ENCODE assay signal across 11 cellular contexts in the genomic region with DNA sequence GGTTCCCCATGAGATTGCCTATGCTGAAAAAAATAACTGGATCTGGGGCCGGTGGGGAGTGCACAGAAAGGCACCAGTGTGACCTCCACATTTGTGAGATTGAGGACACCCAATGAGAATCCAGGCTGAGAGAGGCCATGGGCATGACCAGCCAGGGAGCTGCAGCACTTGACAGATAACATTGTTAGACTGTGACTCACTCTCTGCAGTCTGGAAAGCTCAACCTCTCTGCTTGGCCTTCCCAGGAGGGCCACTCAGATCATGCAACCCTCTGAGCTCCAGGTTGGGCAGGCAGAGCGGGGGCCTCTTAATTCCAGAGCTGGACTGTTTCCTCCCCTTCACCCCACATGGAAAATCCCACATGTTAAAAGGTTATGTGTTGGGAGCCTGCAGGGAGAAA. TPM values are rescaled to one million over a fixed set of nuclear protein-coding genes. Genes with fewer than 3 reads are reported as not detected.
DNase-seq lines count a peak whose midpoint lies in the region; ATAC-seq and TF ChIP-seq lines count a peak whose summit lies in the region.
"Had no signal": no experiment of that assay in that cellular context is flagged by ENCODE, and none has a peak within 500 bp of the region (broad histone marks: within the 10 kb centered on the region; RNA-seq: fewer than 3 reads in every experiment).

No MANE protein-coding gene starts in this region.

- H4K20me1 ChIP-seq in IMR-90 (ENCODE audit: insufficient read depth, low read length) = no peaks in the 10 kb centered on the region

- peaks cover 9% of the 10 kb centered on the region for H3K4me1 ChIP-seq in IMR-90 (ENCODE audit: control insufficient read depth, insufficient read depth, low read length)
- H3K4me1 ChIP-seq in gastrocnemius medialis = no peaks in the 10 kb centered on the region

- H3K14ac ChIP-seq in IMR-90 (replicated peaks; ENCODE audit: low read depth, low read length) = no peak overlapping the region

- dilution Hi-C loops in IMR-90 (cut with HindIII; ENCODE audit: low sequenced_read_pairs, unreplicated experiment) = no loop called here

- no peaks in the 10 kb centered on the region for H3K9me3 ChIP-seq in IMR-90 (ENCODE audit: control insufficient read depth, insufficient read depth, low read length)
- no peaks in the 10 kb centered on the region for H3K9me3 ChIP-seq in gastrocnemius medialis

- no peak overlapping the region for H2AK9ac ChIP-seq in IMR-90 (replicated peaks; ENCODE audit: low read depth, low read length, poor library complexity)

- peak overlapping the region; percentile 19 for H3K4me2 ChIP-seq in IMR-90 (ENCODE audit: low read depth, low read length)

- no peak overlapping the region for H4K5ac ChIP-seq in IMR-90 (ENCODE audit: low read depth, low read length)

- H3K18ac ChIP-seq in IMR-90 (ENCODE audit: low read depth, low read length) = peak overlapping the region; percentile 29; the same call in 1 of the 2 replicates

- no peaks in the 10 kb centered on the region for H3K36me3 ChIP-seq in IMR-90 (ENCODE audit: control insufficient read depth, insufficient read depth, low read length)
- H3K36me3 ChIP-seq in gastrocnemius medialis = no peaks in the 10 kb centered on the region

- peak overlapping the region; percentile 49 for H2BK5ac ChIP-seq in IMR-90 (ENCODE audit: low read depth, low read length, poor library complexity, severe bottlenecking)

- CTCF ChIA-PET in AG04449 (lab: Yijun Ruan, JAX) (interaction anchor here (0.7 to 1.9 kb wide), 7 partner anchors 10 to 54 kb away, joined by 3 to 10 read pairs (median 4); no protein-coding TSS in a partner anchor), IMR-90 (lab: Yijun Ruan, JAX) (interaction anchor here (0.6 to 1.1 kb wide), 2 partner anchors 41 to 64 kb away, joined by 3 to 4 read pairs; no protein-coding TSS in a partner anchor)

- H3K79me1 ChIP-seq in IMR-90 (ENCODE audit: low read depth in 1 of 2, low read length in 2 of 2) = no peaks in the 10 kb centered on the region

- 0 out of 3 replicates have a peak overlapping the region, but pooled peaks have one; percentile 13 for H2BK15ac ChIP-seq in IMR-90 (ENCODE audit: low read depth, low read length)

- H3K9ac ChIP-seq in IMR-90 (ENCODE audit: low read depth, low read length) = no peak overlapping the region

- H2BK120ac ChIP-seq in IMR-90 (ENCODE audit: low read depth, low read length) = peak overlapping the region; percentile 77

- H3K4ac ChIP-seq in IMR-90 (ENCODE audit: low read depth, low read length) = peak overlapping the region; percentile 62

- DNase-seq in AG04449 (ENCODE audit: low read depth, low spot score) (peak; percentile 86), IMR-90 (peak; percentile 91), cardiac fibroblast (ENCODE audit: low read depth in 2 of 2) (peak; percentile 92), kidney tubule cell (ENCODE audit: low spot score) (peak; percentile 94), NCI-H2029 (lab: John Stamatoyannopoulos, UW) (no peak), Kasumi-1 (lab: John Stamatoyannopoulos, UW) (no peak), gastrocnemius medialis (no peak)
- DNase-seq: activated T-cell treated with anti-CD3 and anti-CD28 coated beads, Interleukin-2, amount 50 U/mL, for 1 hour; left colon; NCI-H1105 treated with DMSO at 0.1 percent for 48 hours had no signal

- 0 out of 2 replicates have a peak overlapping the region, but pooled peaks have one; percentile 64 for H4K91ac ChIP-seq in IMR-90 (ENCODE audit: insufficient read depth, low read depth, low read length)

- H3K27me3 ChIP-seq in IMR-90 (ENCODE audit: control insufficient read depth, insufficient read depth, low read length) = no peaks in the 10 kb centered on the region
- peaks cover 0 to 1% (median 0%) of the 10 kb centered on the region in 3 donors for H3K27me3 ChIP-seq in gastrocnemius medialis

- no peak overlapping the region for H2AK5ac ChIP-seq in IMR-90 (ENCODE audit: low read depth, low read length)

- ATAC-seq in IMR-90 (ENCODE audit: low read depth) (peak; percentile 100), HG02852 (IDR thresholded peaks at IDR 0.05; ENCODE audit: unreplicated experiment) (no peak), gastrocnemius medialis (no peak)
- ATAC-seq: left colon had no signal

- H3K9me1 ChIP-seq in IMR-90 (ENCODE audit: insufficient read depth, low read length) = peaks cover 18% of the 10 kb centered on the region

- TF ChIP-seq POLR2A in IMR-90 (IDR thresholded peaks at IDR 0.05; ENCODE audit: low read depth, low read length) = no peak
- no peak for TF ChIP-seq POLR2A in gastrocnemius medialis (IDR thresholded peaks at IDR 0.05)

- BruUV-seq in IMR-90 (replicated peaks; lab: Mats Ljungman, UMichigan) = no TSS peak

- H3K4me3 ChIP-seq in AG04449 (ENCODE audit: low read depth, low read length) (no peak overlapping the region), IMR-90 (ENCODE audit: insufficient read depth, low read depth, low read length) (no peak overlapping the region), cardiac fibroblast (replicated peaks in 1 of 2; ENCODE audit: low read depth in 2 of 2, low read length in 2 of 2) (no peak overlapping the region), gastrocnemius medialis (no peak overlapping the region)

- H3K27ac ChIP-seq in IMR-90 (ENCODE audit: insufficient read depth, low read length) (peak overlapping the region; percentile 38), gastrocnemius medialis (no peak overlapping the region)

- POLR2A ChIA-PET in AG04449 (lab: Yijun Ruan, JAX) = interaction anchor here (0.6 to 1.5 kb wide), 8 partner anchors 12 to 434 kb away, joined by 3 to 8 read pairs (median 4); no protein-coding TSS in a partner anchor
- POLR2A ChIA-PET in IMR-90 (lab: Charles Lee; ENCODE audit: unreplicated experiment) = no interaction called here

- H2AFZ ChIP-seq in IMR-90 (replicated peaks; ENCODE audit: low read length, poor library complexity) = peak overlapping the region; percentile 2

- peak overlapping the region; percentile 75; the same call in 1 of the 2 replicates for H2BK20ac ChIP-seq in IMR-90 (ENCODE audit: low read depth, low read length)

- TF ChIP-seq CTCF in AG04449 (IDR thresholded peaks at IDR 0.05; ENCODE audit: insufficient read depth, low read length, missing control alignments) = no peak
- TF ChIP-seq CTCF in IMR-90 (conservative IDR thresholded peaks at IDR 0.05; ENCODE audit: low read depth, low read length) = no peak
- no peak for TF ChIP-seq CTCF in cardiac fibroblast (IDR thresholded peaks at IDR 0.05; ENCODE audit: low read depth, low read length)
- no peak for TF ChIP-seq CTCF in gastrocnemius medialis (IDR thresholded peaks at IDR 0.05 in 4 of 5, conservative IDR thresholded peaks at IDR 0.05 in 1 of 5)

- TF ChIP-seq RAD21 in IMR-90 (IDR thresholded peaks at IDR 0.05; ENCODE audit: low read length) = peak; percentile 8; the same call in 1 of the 2 replicates

- 0% methylated on average over 1 of the region's 2 CpGs; no CpG with 5 or more reads in 1 of the 2 experiments for WGBS in IMR-90 (ENCODE audit: extremely low coverage in 2 of 2, insufficient read length in 1 of 2), 2 experiments

- H3K56ac ChIP-seq in IMR-90 (ENCODE audit: extremely low read depth, insufficient read depth, low read length) = peak overlapping the region; percentile 11; the same call in 1 of the 2 replicates

- intact Hi-C loops in IMR-90 (cut with micrococcal nuclease) (no loop called here), gastrocnemius medialis (cut with DNase I; ENCODE audit: low total_unique reads) (no loop called here)

- in situ Hi-C loops in IMR-90 (cut with MboI; ENCODE audit: low sequenced_read_pairs) = no loop called here
- in situ Hi-C loops in gastrocnemius medialis (cut with MboI; ENCODE audit: low sequenced_read_pairs in 4 of 4) = no loop called here

- H3K23ac ChIP-seq in IMR-90 (ENCODE audit: low read depth, low read length) = peak overlapping the region; percentile 39; the same call in 1 of the 2 replicates

- H4K8ac ChIP-seq in IMR-90 (ENCODE audit: low read depth in 2 of 2, low read length in 2 of 2) = peak overlapping the region in 1 of 2 experiments; percentile 51; a peak in 1 of 4 replicates

TF ChIP-seq in IMR-90, 13 proteins besides CTCF, POLR2A, EP300 and RAD21:
- TF ChIP-seq FOS (IDR thresholded peaks at IDR 0.05; ENCODE audit: low read depth, low read length) (peak; percentile 88), CEBPB (IDR thresholded peaks at IDR 0.05; ENCODE audit: low read depth, low read length) (0 out of 2 replicates have a peak, but pooled peaks have one; percentile 34), BHLHE40 (IDR thresholded peaks at IDR 0.05; ENCODE audit: low read depth, low read length) (peak; percentile 39; the same call in 1 of the 2 replicates), SMC3 (IDR thresholded peaks at IDR 0.05; ENCODE audit: low read depth, low read length) (no peak), RFX5 (IDR thresholded peaks at IDR 0.05; ENCODE audit: low read depth, low read length) (0 out of 2 replicates have a peak, but pooled peaks have one; percentile 4)

RNA-seq across cellular contexts. Expression of a gene that starts 30.1 kb away (rescaled TPM):
- 21.3 and 22.8 TPM in 2 replicates for total RNA-seq in IMR-90 (2012; rRNA removed)
- 130 and 133 TPM in 2 replicates for polyA plus RNA-seq in IMR-90 (2012; rRNA removed)
- polyA plus RNA-seq in IMR-90 (2012; cell fraction: cytosol; rRNA removed) = 46.5 and 172 TPM in 2 replicates
- 28.2 and 69.3 TPM in 2 replicates for polyA plus RNA-seq in IMR-90 (2012; cell fraction: nucleus; rRNA removed; ENCODE audit: low replicate concordance)
- total RNA-seq in gastrocnemius medialis = under 1 TPM in 3 of 4 donors, not detected in 1; 0.31 to 0.68 (median 0.58) TPM

Comparison
In these comparisons a context has a peak if more than half of its experiments do, and no peak if none do; other contexts are left out.
1. DNase-seq: peak in AG04449 (single experiment), IMR-90 (single experiment), cardiac fibroblast (2 of 2) and kidney tubule cell (single experiment); none in NCI-H2029 (single experiment), Kasumi-1 (0 of 2) and gastrocnemius medialis (0 of 2).
2. RNA of a gene that starts 30.1 kb away (total RNA-seq): 21.3 to 22.8 TPM in IMR-90; 0.31 to 0.68 TPM in gastrocnemius medialis; every median in the first group is over 10 times any median in the second.